In genomic region chr9:130937146-130938076, GRCh38 we compare ENCODE assay signal across 18 cellular contexts. TPM values are rescaled to one million over a fixed set of nuclear protein-coding genes. Genes with fewer than 3 reads are reported as not detected.
DNase-seq lines count a peak whose midpoint lies in the region; ATAC-seq and TF ChIP-seq lines count a peak whose summit lies in the region.
"Had no signal": no experiment of that assay in that cellular context is flagged by ENCODE, and none has a peak within 500 bp of the region (broad histone marks: within the 10 kb centered on the region; RNA-seq: fewer than 3 reads in every experiment).

No MANE protein-coding gene starts in this region.

- H3K9ac ChIP-seq in neural cell (ENCODE audit: low read length), result no peak overlapping the region

- H4K20me1 ChIP-seq in neural cell (ENCODE audit: insufficient read depth), result no peaks in the 10 kb centered on the region

- peaks cover 24% of the 10 kb centered on the region for H3K27me3 Mint-ChIP-seq in HFFc6 (ENCODE audit: insufficient read depth)
- peaks cover 84% of the 10 kb centered on the region for H3K27me3 Mint-ChIP-seq in central memory CD8-positive, alpha-beta T cell

- peaks cover 47% of the 10 kb centered on the region for H3K27me3 ChIP-seq in neural cell (ENCODE audit: insufficient read depth, low read depth, low read length)

- TF ChIP-seq EP300 in neural cell (conservative IDR thresholded peaks at IDR 0.05; ENCODE audit: poor library complexity, severe bottlenecking), result no peak

- no peaks in the 10 kb centered on the region for H3K9me3 Mint-ChIP-seq in HFFc6
- H3K9me3 Mint-ChIP-seq in central memory CD8-positive, alpha-beta T cell, result no peaks in the 10 kb centered on the region
- H3K9me3 Mint-ChIP-seq: activated T-helper 17 cell treated with anti-CD3 and anti-CD28 coated beads, Interleukin-2, amount 50 U/mL, for 72 hours had no signal

- no peak overlapping the region for H3K27ac ChIP-seq in neural cell (ENCODE audit: low read length)
- H3K27ac ChIP-seq: SJCRH30, thyroid gland had no signal

- peak overlapping the region; percentile 65 for H3K4me3 ChIP-seq in neural cell (ENCODE audit: low read length)

- no peaks in the 10 kb centered on the region for H3F3A ChIP-seq in neural cell (ENCODE audit: insufficient read depth, low read length, poor library complexity, severe bottlenecking)

- TF ChIP-seq CTCF in HFFc6 (IDR thresholded peaks at IDR 0.05) (no peak), neural cell (IDR thresholded peaks at IDR 0.05; ENCODE audit: poor library complexity, severe bottlenecking) (no peak)

- H3K27ac Mint-ChIP-seq in HFFc6, result peak overlapping the region; percentile 78; the same call in 1 of the 2 replicates
- H3K27ac Mint-ChIP-seq in central memory CD8-positive, alpha-beta T cell (ENCODE audit: low read depth), result no peak overlapping the region
- H3K27ac Mint-ChIP-seq: activated T-helper 17 cell treated with anti-CD3 and anti-CD28 coated beads, Interleukin-2, amount 50 U/mL, for 72 hours had no signal

- DNase-seq in DMS 273 (lab: John Stamatoyannopoulos, UW; ENCODE audit: unreplicated experiment), result peak; percentile 51
- DNase-seq in DMS 273 treated with DMSO at 0.1 percent for 48 hours (lab: John Stamatoyannopoulos, UW), result no peak
- no peak for DNase-seq in HFFc6
- no peak for DNase-seq in central memory CD8-positive, alpha-beta T cell (ENCODE audit: low spot score in 2 of 2)
- DNase-seq in NCI-H2107 treated with DMSO at 0.1 percent for 48 hours (lab: John Stamatoyannopoulos, UW; ENCODE audit: unreplicated experiment), result no peak
- no peak for DNase-seq in glomerular visceral epithelial cell (ENCODE audit: extremely low spot score)
- DNase-seq: 8988T; activated CD4-positive, CD25-positive, alpha-beta regulatory T cell; DMS153; erythroblast; NCI-H1417 treated with DMSO at 0.1 percent for 48 hours; NCI-H774; small intestine had no signal

- no peaks in the 10 kb centered on the region for H3K36me3 Mint-ChIP-seq in HFFc6 (ENCODE audit: low read depth)
- H3K36me3 Mint-ChIP-seq in central memory CD8-positive, alpha-beta T cell (ENCODE audit: insufficient read depth), result peaks cover 3% of the 10 kb centered on the region

- H3K4me3 Mint-ChIP-seq in HFFc6, result peak overlapping the region; percentile 60
- peak overlapping the region; percentile 32 for H3K4me3 Mint-ChIP-seq in central memory CD8-positive, alpha-beta T cell
- H3K4me3 Mint-ChIP-seq: activated T-helper 17 cell treated with anti-CD3 and anti-CD28 coated beads, Interleukin-2, amount 50 U/mL, for 72 hours had no signal

- no peaks in the 10 kb centered on the region for H3K9me2 ChIP-seq in neural cell (ENCODE audit: insufficient read depth, low read length)

- TF ChIP-seq RAD21 in neural cell (conservative IDR thresholded peaks at IDR 0.05), result no peak

- no peak overlapping the region for H3K4me2 ChIP-seq in neural cell (ENCODE audit: low read length)

- ATAC-seq in central memory CD8-positive, alpha-beta T cell (replicated peaks; ENCODE audit: extremely low read depth, poor library complexity, severe bottlenecking), result no peak
- no peak for ATAC-seq in GM21423 (IDR thresholded peaks at IDR 0.05; ENCODE audit: unreplicated experiment)
- ATAC-seq: activated T-helper 17 cell treated with anti-CD3 and anti-CD28 coated beads, Interleukin-2, amount 50 U/mL, for 72 hours had no signal

- H3K79me2 ChIP-seq in neural cell (replicated peaks; ENCODE audit: insufficient read depth, low read length), result no peaks in the 10 kb centered on the region

- H3K4me1 Mint-ChIP-seq in HFFc6 (ENCODE audit: low read depth), result peaks cover 41% of the 10 kb centered on the region
- H3K4me1 Mint-ChIP-seq in central memory CD8-positive, alpha-beta T cell, result peaks cover 9% of the 10 kb centered on the region

- H3K36me3 ChIP-seq in neural cell (ENCODE audit: insufficient read depth, low read length), result no peaks in the 10 kb centered on the region
- H3K36me3 ChIP-seq: SJCRH30, thyroid gland had no signal

- H2AFZ ChIP-seq in neural cell (ENCODE audit: low read depth, low read length), result no peak overlapping the region

- no peaks in the 10 kb centered on the region for H3K9me3 ChIP-seq in neural cell (ENCODE audit: low read length)
- H3K9me3 ChIP-seq: SJCRH30, thyroid gland had no signal

TF ChIP-seq in neural cell, 6 proteins besides CTCF, POLR2A, EP300 and RAD21:
- TF ChIP-seq EZH2 (IDR thresholded peaks at IDR 0.05; ENCODE audit: borderline replicate concordance, insufficient read depth, low read length, poor library complexity, severe bottlenecking) (no peak), REST (IDR thresholded peaks at IDR 0.05; ENCODE audit: borderline replicate concordance) (no peak), SMC3 (conservative IDR thresholded peaks at IDR 0.05; ENCODE audit: poor library complexity) (no peak), TAF1 (IDR thresholded peaks at IDR 0.05; ENCODE audit: low read depth) (no peak), POLR2AphosphoS5 (IDR thresholded peaks at IDR 0.05) (no peak), MXI1 (conservative IDR thresholded peaks at IDR 0.05; ENCODE audit: poor library complexity, severe bottlenecking) (no peak)

RNA-seq across cellular contexts. Expression of gene FIBCD1, which starts 1.6 kb away (rescaled TPM):
- total RNA-seq in HFFc6 (2021; fragmentation: NEBNext Ultra II Directional; extraction: Animal tissue kit (Norgen Biotek cat#: 25700)), result 1 to 10 TPM; 1.5 to 9.0 (median 8.0) TPM
- polyA plus RNA-seq in neural cell, result 1.6 and 2.7 TPM in 2 replicates
- polyA minus RNA-seq in neural cell, result 2.1 and 3.2 TPM in 2 replicates
- total RNA-seq: activated T-helper 17 cell treated with anti-CD3 and anti-CD28 coated beads, Interleukin-2, amount 50 U/mL, for 72 hours had no signal

RNA-seq across cellular contexts. Expression of gene QRFP, which starts 40.8 kb away (rescaled TPM):
- not detected for total RNA-seq in HFFc6 (2021; fragmentation: NEBNext Ultra II Directional; extraction: Animal tissue kit (Norgen Biotek cat#: 25700))
- not detected in 2 replicates for polyA plus RNA-seq in neural cell
- not detected in 2 replicates for polyA minus RNA-seq in neural cell
- total RNA-seq: activated T-helper 17 cell treated with anti-CD3 and anti-CD28 coated beads, Interleukin-2, amount 50 U/mL, for 72 hours; SJCRH30; thyroid gland had no signal
